35 cellular contexts compared by ENCODE assay signal in the genomic region with DNA sequence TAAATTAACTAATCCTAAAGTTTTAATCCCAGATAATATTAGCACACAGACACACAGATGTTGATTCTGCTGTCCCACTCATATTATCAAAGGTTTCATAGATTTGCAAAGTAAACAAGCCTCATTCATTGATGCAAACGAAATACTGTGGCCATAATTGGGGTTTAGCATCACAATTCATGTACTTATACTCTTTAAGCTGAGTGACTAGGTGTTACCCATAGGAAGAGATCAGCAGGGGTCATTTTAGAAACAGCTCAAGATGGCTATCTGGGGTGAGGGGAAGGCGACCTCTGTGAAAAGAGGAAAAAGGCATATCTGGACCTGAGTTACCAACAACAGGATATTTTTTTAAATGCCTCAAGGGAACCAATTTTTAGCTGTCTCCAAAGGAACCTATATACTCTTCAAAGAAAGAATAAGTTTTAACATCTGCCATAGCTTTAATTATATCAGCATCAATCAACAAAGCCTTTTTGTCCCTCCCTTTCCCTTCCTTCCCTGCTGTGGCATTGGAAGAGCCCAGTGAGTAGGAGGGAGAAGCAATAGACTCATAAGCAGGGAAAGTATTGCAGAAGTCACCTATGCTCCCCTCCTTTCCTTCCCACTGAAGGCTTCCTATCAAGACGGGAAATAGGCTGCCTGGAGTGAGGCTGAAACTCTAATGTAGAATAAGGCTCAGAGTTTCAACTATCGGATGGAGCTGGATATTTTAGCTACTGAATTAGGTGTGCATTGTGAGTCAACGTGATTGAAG.
"Had no signal": no experiment of that assay in that cellular context is flagged by ENCODE, and none has a peak within 500 bp of the region (broad histone marks: within the 10 kb centered on the region; RNA-seq: fewer than 3 reads in every experiment).

No MANE protein-coding gene starts in this region.

- H3K4me1 Mint-ChIP-seq: activated naive CD4-positive, alpha-beta T cell treated with anti-CD3 and anti-CD28 coated beads, Interleukin-2, amount 10 ng/mL, durations not matched to agents 7 days and 5 days; activated naive CD8-positive, alpha-beta T cell treated with anti-CD3 and anti-CD28 coated beads, Interleukin-2, amount 10 ng/mL, durations not matched to agents 7 days and 5 days; brain; nephron; stimulated activated memory B cell treated with anti-CD40 and anti-IgM and Interleukin-4, amounts not matched to agents 10 μg/mL and 1 μg/mL and 100 μg/mL, for 72 hours; stimulated activated naive CD8-positive, alpha-beta T cell treated with anti-CD3 and anti-CD28 coated beads, Interleukin-15, amount 100 ng/mL, for 72 hours had no signal

- H3K4me3 ChIP-seq: ascending aorta, cardiac muscle cell, colonic mucosa, gastroesophageal sphincter, left lung, lower lobe of right lung, mucosa of descending colon, psoas muscle, smooth muscle cell, uterus had no signal

- H3K27ac Mint-ChIP-seq: activated CD4-positive, alpha-beta memory T cell treated with anti-CD3 and anti-CD28 coated beads for 36 hours; activated naive CD4-positive, alpha-beta T cell treated with anti-CD3 and anti-CD28 coated beads, Interleukin-2, amount 10 ng/mL, durations not matched to agents 7 days and 5 days; activated naive CD8-positive, alpha-beta T cell treated with anti-CD3 and anti-CD28 coated beads, Interleukin-2, amount 10 ng/mL, durations not matched to agents 7 days and 5 days; activated T-cell treated with anti-CD3 and anti-CD28 coated beads, Interleukin-2, amount 50 U/mL, for 24 hours; brain; nephron; stimulated activated memory B cell treated with anti-CD40 and anti-IgM and Interleukin-4, amounts not matched to agents 10 μg/mL and 1 μg/mL and 100 μg/mL, for 72 hours; stimulated activated naive CD8-positive, alpha-beta T cell treated with anti-CD3 and anti-CD28 coated beads, Interleukin-15, amount 100 ng/mL, for 72 hours; T-helper 2 cell treated with Interferon-gamma antibody and Interleukin-4, amounts not matched to agents 5 μg/mL and 100 μg/mL, for 36 hours; type B pancreatic cell had no signal

- H3K36me3 Mint-ChIP-seq: activated CD4-positive, alpha-beta memory T cell treated with anti-CD3 and anti-CD28 coated beads for 36 hours; activated naive CD4-positive, alpha-beta T cell treated with anti-CD3 and anti-CD28 coated beads, Interleukin-2, amount 10 ng/mL, durations not matched to agents 7 days and 5 days; activated naive CD8-positive, alpha-beta T cell treated with anti-CD3 and anti-CD28 coated beads, Interleukin-2, amount 10 ng/mL, durations not matched to agents 7 days and 5 days; stimulated activated memory B cell treated with anti-CD40 and anti-IgM and Interleukin-4, amounts not matched to agents 10 μg/mL and 1 μg/mL and 100 μg/mL, for 72 hours; type B pancreatic cell had no signal

- H2AFZ ChIP-seq: parathyroid adenoma had no signal

- H3K9me3 Mint-ChIP-seq: activated CD4-positive, alpha-beta memory T cell treated with anti-CD3 and anti-CD28 coated beads for 36 hours; brain; nephron; T-helper 2 cell treated with Interferon-gamma antibody and Interleukin-4, amounts not matched to agents 5 μg/mL and 100 μg/mL, for 36 hours; type B pancreatic cell had no signal

- H3K27me3 ChIP-seq: ascending aorta, cardiac muscle cell, colonic mucosa, gastroesophageal sphincter, left lung, uterus had no signal

- H3K27me3 Mint-ChIP-seq: activated CD4-positive, alpha-beta memory T cell treated with anti-CD3 and anti-CD28 coated beads for 36 hours; activated naive CD4-positive, alpha-beta T cell treated with anti-CD3 and anti-CD28 coated beads, Interleukin-2, amount 10 ng/mL, durations not matched to agents 7 days and 5 days; activated naive CD8-positive, alpha-beta T cell treated with anti-CD3 and anti-CD28 coated beads, Interleukin-2, amount 10 ng/mL, durations not matched to agents 7 days and 5 days; activated T-cell treated with anti-CD3 and anti-CD28 coated beads, Interleukin-2, amount 50 U/mL, for 24 hours; brain; stimulated activated memory B cell treated with anti-CD40 and anti-IgM and Interleukin-4, amounts not matched to agents 10 μg/mL and 1 μg/mL and 100 μg/mL, for 72 hours; stimulated activated naive CD8-positive, alpha-beta T cell treated with anti-CD3 and anti-CD28 coated beads, Interleukin-15, amount 100 ng/mL, for 72 hours; type B pancreatic cell had no signal

- DNase-seq: activated CD4-positive, alpha-beta memory T cell treated with anti-CD3 and anti-CD28 coated beads for 36 hours; activated CD4-positive, alpha-beta T cell treated with anti-CD3 and anti-CD28 coated beads for 48 hours; activated CD8-positive, alpha-beta memory T cell treated with anti-CD3 and anti-CD28 coated beads, Interleukin-2, amount 50 U/mL, for 4 hours; activated gamma-delta T cell; activated naive CD4-positive, alpha-beta T cell treated with anti-CD3 and anti-CD28 coated beads, Interleukin-2, amount 10 ng/mL, durations not matched to agents 7 days and 5 days; activated naive CD8-positive, alpha-beta T cell treated with anti-CD3 and anti-CD28 coated beads, Interleukin-2, amount 10 ng/mL, durations not matched to agents 7 days and 5 days; activated T-cell treated with anti-CD3 and anti-CD28 coated beads, Interleukin-2, amount 50 U/mL, for 24 hours; cerebellar nuclear complex; colonic mucosa; effector CD8-positive, alpha-beta T cell; erythroblast; hypothalamus; left lung; lower lobe of right lung; mesenchymal stem cell; mucosa of descending colon; psoas muscle; stimulated activated CD4-positive, alpha-beta T cell treated with anti-CD3 and anti-CD28 coated beads, Interleukin-1b, Interleukin-23, amount 100 ng/mL, for 48 hours; stimulated activated CD4-positive, alpha-beta T cell treated with anti-CD3 and anti-CD28 coated beads, Interleukin-4, amount 100 ng/mL, for 4 hours; stimulated activated CD8-positive, alpha-beta memory T cell treated with anti-CD3 and anti-CD28 coated beads, Interleukin-4, amount 100 ng/mL, for 48 hours; stimulated activated naive CD8-positive, alpha-beta T cell treated with anti-CD3 and anti-CD28 coated beads, Interleukin-15, amount 100 ng/mL, for 72 hours; substantia nigra; uterus had no signal

- H3K4me3 Mint-ChIP-seq: activated CD4-positive, alpha-beta memory T cell treated with anti-CD3 and anti-CD28 coated beads for 36 hours; activated naive CD4-positive, alpha-beta T cell treated with anti-CD3 and anti-CD28 coated beads, Interleukin-2, amount 10 ng/mL, durations not matched to agents 7 days and 5 days; activated naive CD8-positive, alpha-beta T cell treated with anti-CD3 and anti-CD28 coated beads, Interleukin-2, amount 10 ng/mL, durations not matched to agents 7 days and 5 days; activated T-cell treated with anti-CD3 and anti-CD28 coated beads, Interleukin-2, amount 50 U/mL, for 24 hours; brain; nephron; stimulated activated memory B cell treated with anti-CD40 and anti-IgM and Interleukin-4, amounts not matched to agents 10 μg/mL and 1 μg/mL and 100 μg/mL, for 72 hours; stimulated activated naive CD8-positive, alpha-beta T cell treated with anti-CD3 and anti-CD28 coated beads, Interleukin-15, amount 100 ng/mL, for 72 hours; T-helper 2 cell treated with Interferon-gamma antibody and Interleukin-4, amounts not matched to agents 5 μg/mL and 100 μg/mL, for 36 hours; type B pancreatic cell had no signal

- H3K4me1 ChIP-seq: ascending aorta, colonic mucosa, gastroesophageal sphincter, left lung, lower lobe of right lung, parathyroid adenoma, psoas muscle, uterus had no signal

- H3K9ac ChIP-seq: parathyroid adenoma had no signal

- ATAC-seq: activated CD4-positive, CD25-positive, alpha-beta regulatory T cell treated with anti-CD3 and anti-CD28 coated beads, Interleukin-2, amount 50 U/mL, for 24 hours; gastroesophageal sphincter; left lung; lower lobe of right lung; mucosa of descending colon; psoas muscle; stimulated activated memory B cell treated with anti-CD40 and anti-IgM and Interleukin-4, amounts not matched to agents 10 μg/mL and 1 μg/mL and 100 μg/mL, for 72 hours; stimulated activated naive CD8-positive, alpha-beta T cell treated with anti-CD3 and anti-CD28 coated beads, Interleukin-15, amount 100 ng/mL, for 72 hours had no signal

- H3K27ac ChIP-seq: ascending aorta, cardiac muscle cell, colonic mucosa, gastroesophageal sphincter, left lung, lower lobe of right lung, parathyroid adenoma, psoas muscle, uterus, VCaP had no signal

- H3K9me3 ChIP-seq: ascending aorta, colonic mucosa, gastroesophageal sphincter, left lung, lower lobe of right lung, mucosa of descending colon, psoas muscle, uterus had no signal

- H3K79me2 ChIP-seq: parathyroid adenoma had no signal

- H3K36me3 ChIP-seq: ascending aorta, cardiac muscle cell, colonic mucosa, gastroesophageal sphincter, left lung, lower lobe of right lung, uterus had no signal

- H3K4me2 ChIP-seq: smooth muscle cell had no signal
